8 cellular contexts compared by ENCODE assay signal in genomic region chr6:30908700-30909099, GRCh38. TPM values are rescaled to one million over a fixed set of nuclear protein-coding genes. Genes with fewer than 3 reads are reported as not detected.
DNase-seq lines count a peak whose midpoint lies in the region; FAIRE-seq and TF ChIP-seq lines count a peak whose summit lies in the region.

No MANE protein-coding gene starts in this region.

- peaks cover 43% of the 10 kb centered on the region for H3K36me3 ChIP-seq in HUES64 (ENCODE audit: insufficient read depth, low read length)
- peaks cover 12% of the 10 kb centered on the region for H3K36me3 ChIP-seq in bronchial epithelial cell (ENCODE audit: control insufficient read depth, insufficient read depth, low read length)
- H3K36me3 ChIP-seq in mucosa of stomach (ENCODE audit: control insufficient read depth, insufficient read depth, low read length), result peaks cover 7% of the 10 kb centered on the region

- H3K4me1 ChIP-seq in HUES64 (ENCODE audit: insufficient read depth, low read length) (peaks cover 13% of the 10 kb centered on the region), mucosa of stomach (ENCODE audit: control insufficient read depth, insufficient read depth, low read length) (peaks cover 16% of the 10 kb centered on the region)

- TF ChIP-seq CTCF in 22Rv1 (IDR thresholded peaks at IDR 0.05) (no peak), bronchial epithelial cell (IDR thresholded peaks at IDR 0.05; ENCODE audit: insufficient read depth, low read length, severe bottlenecking) (no peak)

- H3K9ac ChIP-seq in HUES64 (ENCODE audit: low read depth, low read length), result peak overlapping the region; percentile 85
- peak overlapping the region; percentile 82 for H3K9ac ChIP-seq in mucosa of stomach (ENCODE audit: low read length)

- no peak for DNase-seq in bronchial epithelial cell (ENCODE audit: low read depth)
- no peak for DNase-seq in iPS-NIHi11 (ENCODE audit: low spot score)
- DNase-seq in midbrain (lab: John Stamatoyannopoulos, UW), result no peak
- no peak for DNase-seq in NCI-H446 treated with DMSO at 0.1 percent for 48 hours (lab: John Stamatoyannopoulos, UW)
- no peak for DNase-seq in NCI-H2081 (lab: John Stamatoyannopoulos, UW)

- H3K27me3 ChIP-seq in HUES64 (ENCODE audit: insufficient read depth, low read length) (no peaks in the 10 kb centered on the region), bronchial epithelial cell (ENCODE audit: control insufficient read depth, insufficient read depth, low read length) (no peaks in the 10 kb centered on the region), mucosa of stomach (ENCODE audit: control insufficient read depth, insufficient read depth, low read length) (no peaks in the 10 kb centered on the region)

- H3K9me3 ChIP-seq in HUES64 (ENCODE audit: insufficient read depth, low read depth, low read length) (no peaks in the 10 kb centered on the region), mucosa of stomach (ENCODE audit: control insufficient read depth, low read length) (no peaks in the 10 kb centered on the region)

- FAIRE-seq in bronchial epithelial cell (lab: Jason Lieb, UNC), result no peak

- peak overlapping the region; percentile 77 for H3K27ac ChIP-seq in 22Rv1
- H3K27ac ChIP-seq in HUES64 (ENCODE audit: low read depth, low read length), result no peak overlapping the region

- WGBS in HUES64, result 54% methylated on average over 2 of the region's 2 CpGs

- H3K4me3 ChIP-seq in HUES64 (ENCODE audit: low read length) (peak overlapping the region; percentile 99), bronchial epithelial cell (ENCODE audit: low read depth, low read length) (peak overlapping the region; percentile 68), mucosa of stomach (ENCODE audit: low read length) (peak overlapping the region; percentile 95)

RNA-seq across cellular contexts. Expression of gene GTF2H4, which starts 0.7 kb away (rescaled TPM):
- 31.2 TPM for polyA plus RNA-seq in HUES64 (2013, experiment 1 of 2)
- 24.7 TPM for polyA plus RNA-seq in HUES64 (2013, experiment 2 of 2)
- 10.0 and 10.6 TPM in 2 replicates for total RNA-seq in bronchial epithelial cell

RNA-seq across cellular contexts. Expression of gene VARS2, which starts 5.3 kb away (rescaled TPM):
- 25.4 TPM for polyA plus RNA-seq in HUES64 (2013, experiment 1 of 2)
- polyA plus RNA-seq in HUES64 (2013, experiment 2 of 2), result 23.3 TPM
- 24.6 and 26.3 TPM in 2 replicates for total RNA-seq in bronchial epithelial cell

RNA-seq across cellular contexts. Expression of gene SFTA2, which starts 23.3 kb away (rescaled TPM):
- polyA plus RNA-seq in HUES64 (2013, experiment 1 of 2), result not detected
- polyA plus RNA-seq in HUES64 (2013, experiment 2 of 2), result not detected
- not detected in 2 replicates for total RNA-seq in bronchial epithelial cell

RNA-seq across cellular contexts. Expression of gene DDR1, which starts 24.4 kb away (rescaled TPM):
- polyA plus RNA-seq in HUES64 (2013, experiment 1 of 2), result 116 TPM
- 139 TPM for polyA plus RNA-seq in HUES64 (2013, experiment 2 of 2)
- total RNA-seq in bronchial epithelial cell, result 149 and 194 TPM in 2 replicates

RNA-seq across cellular contexts. Expression of gene MUCL3, which starts 32.1 kb away (rescaled TPM):
- polyA plus RNA-seq in HUES64 (2013, experiment 1 of 2), result 0.10 TPM
- polyA plus RNA-seq in HUES64 (2013, experiment 2 of 2), result 0.13 TPM
- total RNA-seq in bronchial epithelial cell, result under 0.01 TPM in 1 of 2 replicates, not detected in the other
